23 cellular contexts compared by ENCODE assay signal in the genomic region with DNA sequence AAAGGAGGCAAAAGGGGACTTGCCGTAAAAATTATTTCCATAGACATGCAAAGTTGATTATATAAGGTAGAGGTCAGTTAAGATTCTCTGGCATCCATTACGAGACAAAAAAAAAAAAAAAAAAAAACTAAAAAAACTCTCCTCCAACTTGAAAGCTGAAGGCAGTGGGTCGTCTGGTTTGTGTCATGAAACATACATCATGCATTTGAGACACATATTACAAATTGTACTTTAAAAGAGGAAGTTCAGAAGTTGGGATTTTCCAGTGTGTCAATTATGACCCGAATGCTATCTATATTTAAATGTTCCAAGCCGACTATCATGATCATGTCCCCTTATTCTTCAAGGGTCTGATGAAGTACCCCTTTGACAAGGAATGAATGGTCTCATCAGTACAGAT.
"Had no signal": no experiment of that assay in that cellular context is flagged by ENCODE, and none has a peak within 500 bp of the region (broad histone marks: within the 10 kb centered on the region; RNA-seq: fewer than 3 reads in every experiment).

No MANE protein-coding gene starts in this region.

- H3K9me3 ChIP-seq: body of pancreas, gastroesophageal sphincter, transverse colon had no signal

- H3K9me3 Mint-ChIP-seq: activated naive CD4-positive, alpha-beta T cell treated with anti-CD3 and anti-CD28 coated beads, Interleukin-2, amount 50 U/mL, for 24 hours; stimulated activated effector memory CD8-positive, alpha-beta T cell treated with anti-CD3 and anti-CD28 coated beads, Interleukin-12 subunit alpha, Interleukin-12 subunit beta, amount 100 ng/mL, for 72 hours had no signal

- H3K36me3 Mint-ChIP-seq: stimulated activated effector memory CD8-positive, alpha-beta T cell treated with anti-CD3 and anti-CD28 coated beads, Interleukin-12 subunit alpha, Interleukin-12 subunit beta, amount 100 ng/mL, for 72 hours had no signal

- H3K4me3 ChIP-seq: body of pancreas, cardiac muscle cell, gastroesophageal sphincter, transverse colon had no signal

- H3K27ac Mint-ChIP-seq: activated CD4-positive, alpha-beta T cell treated with anti-CD3 and anti-CD28 coated beads, Interleukin-2, amount 10 ng/mL, durations not matched to agents 7 days and 5 days; activated CD8-positive, alpha-beta T cell treated with anti-CD3 and anti-CD28 coated beads, Interleukin-2, amount 10 ng/mL, durations not matched to agents 7 days and 5 days; activated naive CD4-positive, alpha-beta T cell treated with anti-CD3 and anti-CD28 coated beads, Interleukin-2, amount 50 U/mL, for 24 hours; stimulated activated effector memory CD8-positive, alpha-beta T cell treated with anti-CD3 and anti-CD28 coated beads, Interleukin-12 subunit alpha, Interleukin-12 subunit beta, amount 100 ng/mL, for 72 hours had no signal

- H3K4me1 ChIP-seq: body of pancreas, gastroesophageal sphincter, transverse colon had no signal

- H3K27me3 ChIP-seq: body of pancreas, cardiac muscle cell, gastroesophageal sphincter, transverse colon had no signal

- DNase-seq: activated CD4-positive, alpha-beta T cell treated with anti-CD3 and anti-CD28 coated beads, Interleukin-2, amount 10 ng/mL, durations not matched to agents 7 days and 5 days; activated CD8-positive, alpha-beta T cell treated with anti-CD3 and anti-CD28 coated beads, Interleukin-2, amount 10 ng/mL, durations not matched to agents 7 days and 5 days; activated gamma-delta T cell treated with Interleukin-2 at 50 U/mL for 16 hours; anterior cingulate cortex; body of pancreas; cortex of kidney; head of caudate nucleus; islet precursor cell; left cardiac atrium; naive thymus-derived CD4-positive, alpha-beta T cell; occipital lobe; small intestine; stimulated activated CD4-positive, alpha-beta T cell treated with anti-CD3 and anti-CD28 coated beads, Interleukin-2, amount 100 ng/mL, for 24 hours; transverse colon had no signal

- H3K36me3 ChIP-seq: cardiac muscle cell, gastroesophageal sphincter, transverse colon had no signal

- H3K4me3 Mint-ChIP-seq: activated CD4-positive, alpha-beta T cell treated with anti-CD3 and anti-CD28 coated beads, Interleukin-2, amount 10 ng/mL, durations not matched to agents 7 days and 5 days; activated CD8-positive, alpha-beta T cell treated with anti-CD3 and anti-CD28 coated beads, Interleukin-2, amount 10 ng/mL, durations not matched to agents 7 days and 5 days; activated naive CD4-positive, alpha-beta T cell treated with anti-CD3 and anti-CD28 coated beads, Interleukin-2, amount 50 U/mL, for 24 hours; naive thymus-derived CD4-positive, alpha-beta T cell; neural crest cell; stimulated activated effector memory CD8-positive, alpha-beta T cell treated with anti-CD3 and anti-CD28 coated beads, Interleukin-12 subunit alpha, Interleukin-12 subunit beta, amount 100 ng/mL, for 72 hours had no signal

- ATAC-seq: activated CD4-positive, CD25-positive, alpha-beta regulatory T cell treated with anti-CD3 and anti-CD28 coated beads, Interleukin-2, amount 50 U/mL, for 24 hours; activated CD8-positive, alpha-beta T cell treated with anti-CD3 and anti-CD28 coated beads, Interleukin-2, amount 10 ng/mL, durations not matched to agents 7 days and 5 days; body of pancreas; gastroesophageal sphincter; left cardiac atrium; naive thymus-derived CD4-positive, alpha-beta T cell; sciatic nerve; stimulated activated effector memory CD8-positive, alpha-beta T cell treated with anti-CD3 and anti-CD28 coated beads, Interleukin-12 subunit alpha, Interleukin-12 subunit beta, amount 100 ng/mL, for 72 hours had no signal

- H3K4me1 Mint-ChIP-seq: activated CD4-positive, alpha-beta T cell treated with anti-CD3 and anti-CD28 coated beads, Interleukin-2, amount 10 ng/mL, durations not matched to agents 7 days and 5 days; activated naive CD4-positive, alpha-beta T cell treated with anti-CD3 and anti-CD28 coated beads, Interleukin-2, amount 50 U/mL, for 24 hours had no signal

- H3K27me3 Mint-ChIP-seq: activated CD4-positive, alpha-beta T cell treated with anti-CD3 and anti-CD28 coated beads, Interleukin-2, amount 10 ng/mL, durations not matched to agents 7 days and 5 days; activated naive CD4-positive, alpha-beta T cell treated with anti-CD3 and anti-CD28 coated beads, Interleukin-2, amount 50 U/mL, for 24 hours had no signal

- H3K27ac ChIP-seq: body of pancreas, cardiac muscle cell, epithelial cell of prostate, gastroesophageal sphincter, transverse colon, VCaP had no signal
